10 cellular contexts compared by ENCODE assay signal in genomic region chr1:23394176-23394575, GRCh38. TPM values are rescaled to one million over a fixed set of nuclear protein-coding genes. Genes with fewer than 3 reads are reported as not detected.
DNase-seq lines count a peak whose midpoint lies in the region; ATAC-seq and TF ChIP-seq lines count a peak whose summit lies in the region.
"Had no signal": no experiment of that assay in that cellular context is flagged by ENCODE, and none has a peak within 500 bp of the region (broad histone marks: within the 10 kb centered on the region; RNA-seq: fewer than 3 reads in every experiment).

No MANE protein-coding gene starts in this region.

- H3K27me3 ChIP-seq in BLaER1 (no peaks in the 10 kb centered on the region), rectal smooth muscle tissue (ENCODE audit: control insufficient read depth, insufficient read depth, low read length) (no peaks in the 10 kb centered on the region), endodermal cell (ENCODE audit: control insufficient read depth, insufficient read depth, low read length, poor library complexity, severe bottlenecking) (peaks cover 24% of the 10 kb centered on the region)

- ATAC-seq in SK-N-SH treated with all-trans-retinoic acid at 6 μM for 48 hours: peak; percentile 86
- no peak for ATAC-seq in GM21390 (IDR thresholded peaks at IDR 0.05; ENCODE audit: unreplicated experiment)

- no peak overlapping the region for H3K4me3 Mint-ChIP-seq in endodermal cell

- DNase-seq in fibroblast of villous mesenchyme (ENCODE audit: low read depth) (peak; percentile 99), endodermal cell (no peak), DMS 273 treated with DMSO at 0.1 percent for 48 hours (lab: John Stamatoyannopoulos, UW) (no peak)
- no peak for DNase-seq in central memory CD4-positive, alpha-beta T cell
- DNase-seq: cortex of kidney, NCI-H2171 treated with DMSO at 0.1 percent for 48 hours had no signal

- H3K4me2 ChIP-seq in BLaER1: peak overlapping the region; percentile 55

- no peaks in the 10 kb centered on the region for H4K20me1 ChIP-seq in BLaER1

- no peaks in the 10 kb centered on the region for H3K36me3 Mint-ChIP-seq in endodermal cell (ENCODE audit: low read depth)

- H3K9ac ChIP-seq in BLaER1 (no peak overlapping the region; the same call in 1 of the 2 replicates), rectal smooth muscle tissue (ENCODE audit: low read length) (no peak overlapping the region), endodermal cell (ENCODE audit: extremely low read depth, low read length, poor library complexity, severe bottlenecking) (no peak overlapping the region)

- H3K9me3 ChIP-seq in BLaER1 (no peaks in the 10 kb centered on the region), endodermal cell (ENCODE audit: control insufficient read depth, low read length) (peaks cover 6% of the 10 kb centered on the region)

- H3K4me3 ChIP-seq in BLaER1 (no peak overlapping the region), fibroblast of villous mesenchyme (ENCODE audit: low read depth, low read length) (no peak overlapping the region), rectal smooth muscle tissue (ENCODE audit: low read length) (no peak overlapping the region), endodermal cell (ENCODE audit: low read length) (no peak overlapping the region)

- H3K27ac Mint-ChIP-seq in endodermal cell: no peak overlapping the region

- H3K9me3 Mint-ChIP-seq in endodermal cell: no peaks in the 10 kb centered on the region

- no peak for TF ChIP-seq CTCF in fibroblast of villous mesenchyme (IDR thresholded peaks at IDR 0.05; ENCODE audit: insufficient read depth, low read depth, low read length)
- TF ChIP-seq CTCF in endodermal cell (conservative IDR thresholded peaks at IDR 0.05): no peak

- no peak overlapping the region for H3K27ac ChIP-seq in BLaER1
- peak overlapping the region; percentile 87 for H3K27ac ChIP-seq in rectal smooth muscle tissue (ENCODE audit: low read depth, low read length)
- H3K27ac ChIP-seq in endodermal cell (ENCODE audit: low read depth, low read length): no peak overlapping the region

- H3K4me1 Mint-ChIP-seq in endodermal cell: peaks cover 15% of the 10 kb centered on the region

- whole genome bisulfite sequencing in endodermal cell (ENCODE audit: insufficient coverage in 1 of 2, insufficient read length in 1 of 2), 2 experiments: 92 to 100% methylated on average over 2 to 4 of the region's 4 CpGs

- H3K4me1 ChIP-seq in BLaER1: peaks cover 27% of the 10 kb centered on the region
- H3K4me1 ChIP-seq in rectal smooth muscle tissue (ENCODE audit: control insufficient read depth, insufficient read depth, low read length): peaks cover 18% of the 10 kb centered on the region
- no peaks in the 10 kb centered on the region for H3K4me1 ChIP-seq in endodermal cell (ENCODE audit: control insufficient read depth, insufficient read depth, low read length)

- H3K36me3 ChIP-seq in BLaER1: no peaks in the 10 kb centered on the region
- peaks cover 5% of the 10 kb centered on the region for H3K36me3 ChIP-seq in rectal smooth muscle tissue (ENCODE audit: control insufficient read depth, insufficient read depth, low read length)
- no peaks in the 10 kb centered on the region for H3K36me3 ChIP-seq in endodermal cell (ENCODE audit: control insufficient read depth, insufficient read depth, low read length)

- H3K27me3 Mint-ChIP-seq in endodermal cell (ENCODE audit: insufficient read depth): peaks cover 67% of the 10 kb centered on the region

TF ChIP-seq in SK-N-SH treated with all-trans-retinoic acid at 6 μM for 48 hours, 23 proteins besides CTCF, POLR2A, EP300 and RAD21:
- TF ChIP-seq ZNF8 (CRISPR knock-in tag; IDR thresholded peaks at IDR 0.05) (no peak), TSHZ2 (CRISPR knock-in tag; IDR thresholded peaks at IDR 0.05) (no peak), OSR1 (CRISPR knock-in tag; IDR thresholded peaks at IDR 0.05) (no peak), ISL1 (CRISPR knock-in tag; IDR thresholded peaks at IDR 0.05) (no peak), SNAI2 (CRISPR knock-in tag; IDR thresholded peaks at IDR 0.05) (no peak), PATZ1 (CRISPR knock-in tag; IDR thresholded peaks at IDR 0.05; ENCODE audit: borderline replicate concordance) (no peak), ZFP3 (CRISPR knock-in tag; IDR thresholded peaks at IDR 0.05) (no peak), ZNF565 (CRISPR knock-in tag; conservative IDR thresholded peaks at IDR 0.05; ENCODE audit: low read depth) (no peak), CREB5 (CRISPR knock-in tag; IDR thresholded peaks at IDR 0.05; ENCODE audit: low read depth) (no peak), ARNTL (CRISPR knock-in tag; IDR thresholded peaks at IDR 0.05; ENCODE audit: borderline replicate concordance, low read depth) (no peak), RARB (CRISPR knock-in tag; IDR thresholded peaks at IDR 0.05) (no peak), TCF4 (CRISPR knock-in tag; IDR thresholded peaks at IDR 0.05; ENCODE audit: borderline replicate concordance) (no peak), CSRNP3 (CRISPR knock-in tag; IDR thresholded peaks at IDR 0.05) (no peak), ESRRG (CRISPR knock-in tag; IDR thresholded peaks at IDR 0.05) (no peak)

RNA-seq across cellular contexts. Expression of gene ZNF436, which starts 24.5 kb away (rescaled TPM):
- total RNA-seq in fibroblast of villous mesenchyme (19.6 and 24.6 TPM in 2 replicates), endodermal cell (10 to 100 TPM in 1 of 2 donors, 1 to 10 TPM in 1; 8.9 to 10.3 TPM)
- 10.1 TPM for polyA plus RNA-seq in endodermal cell (2013, experiment 1 of 2)
- 9.5 TPM for polyA plus RNA-seq in endodermal cell (2013, experiment 2 of 2)

RNA-seq across cellular contexts. Expression of gene TCEA3, which starts 30.4 kb away (rescaled TPM):
- total RNA-seq in fibroblast of villous mesenchyme (8.6 and 11.3 TPM in 2 replicates), endodermal cell (1 to 10 TPM; 4.0 to 4.7 TPM)
- 2.4 TPM for polyA plus RNA-seq in endodermal cell (2013, experiment 1 of 2)
- polyA plus RNA-seq in endodermal cell (2013, experiment 2 of 2): 2.2 TPM

RNA-seq across cellular contexts. Expression of gene HNRNPR, which starts 50.1 kb away (rescaled TPM):
- 80.5 and 119 TPM in 2 replicates for total RNA-seq in fibroblast of villous mesenchyme
- 100 to 1,000 TPM; 187 to 210 TPM for total RNA-seq in endodermal cell
- polyA plus RNA-seq in endodermal cell (2013, experiment 1 of 2): 247 TPM
- polyA plus RNA-seq in endodermal cell (2013, experiment 2 of 2): 229 TPM
